ENCODE assay signal across 18 cellular contexts in genomic region chr4:78609580-78609979, GRCh38.
"Had no signal": no experiment of that assay in that cellular context is flagged by ENCODE, and none has a peak within 500 bp of the region (broad histone marks: within the 10 kb centered on the region; RNA-seq: fewer than 3 reads in every experiment).

No MANE protein-coding gene starts in this region.

- H3K4me1 ChIP-seq: right lobe of liver had no signal

- H3K27me3 ChIP-seq: pancreas, right lobe of liver, tibial nerve, upper lobe of left lung had no signal

- H3K4me3 Mint-ChIP-seq: effector memory CD8-positive, alpha-beta T cell; natural killer cell; stimulated activated naive B cell treated with anti-CD40 and anti-IgM and Interleukin-4, amounts not matched to agents 10 μg/mL and 1 μg/mL and 100 μg/mL, for 72 hours; stimulated activated naive CD8-positive, alpha-beta T cell treated with anti-CD3 and anti-CD28 coated beads, Interleukin-15, Interleukin-2, amounts not matched to agents 100 ng/mL and 50 ng/mL, for 24 hours had no signal

- H3K36me3 Mint-ChIP-seq: natural killer cell; stimulated activated naive B cell treated with anti-CD40 and anti-IgM and Interleukin-4, amounts not matched to agents 10 μg/mL and 1 μg/mL and 100 μg/mL, for 72 hours had no signal

- DNase-seq: dermis blood vessel endothelial cell; effector memory CD8-positive, alpha-beta T cell; hypothalamus; left ventricle myocardium superior; lower lobe of right lung; natural killer cell; pancreas; right lobe of liver; small intestine; stimulated activated CD4-positive, alpha-beta T cell treated with anti-CD3 and anti-CD28 coated beads, Interleukin-15, amount 100 ng/mL, for 24 hours; stimulated activated CD4-positive, alpha-beta T cell treated with anti-CD3 and anti-CD28 coated beads, Interleukin-2, amount 100 ng/mL, for 48 hours; stimulated activated naive B cell treated with anti-CD40 and anti-IgM and Interleukin-4, amounts not matched to agents 10 μg/mL and 1 μg/mL and 100 μg/mL, for 72 hours; upper lobe of left lung had no signal

- H3K9me3 ChIP-seq: lower lobe of right lung, pancreas, right lobe of liver, thoracic aorta, tibial nerve, upper lobe of left lung had no signal

- H3K27me3 Mint-ChIP-seq: effector memory CD8-positive, alpha-beta T cell; progenitor cell of endocrine pancreas; stimulated activated naive B cell treated with anti-CD40 and anti-IgM and Interleukin-4, amounts not matched to agents 10 μg/mL and 1 μg/mL and 100 μg/mL, for 72 hours; stimulated activated naive CD8-positive, alpha-beta T cell treated with anti-CD3 and anti-CD28 coated beads, Interleukin-15, Interleukin-2, amounts not matched to agents 100 ng/mL and 50 ng/mL, for 24 hours had no signal

- H3K36me3 ChIP-seq: pancreas, right lobe of liver, thoracic aorta had no signal

- H3K9me3 Mint-ChIP-seq: effector memory CD8-positive, alpha-beta T cell; natural killer cell; stimulated activated naive B cell treated with anti-CD40 and anti-IgM and Interleukin-4, amounts not matched to agents 10 μg/mL and 1 μg/mL and 100 μg/mL, for 72 hours; stimulated activated naive CD8-positive, alpha-beta T cell treated with anti-CD3 and anti-CD28 coated beads, Interleukin-15, Interleukin-2, amounts not matched to agents 100 ng/mL and 50 ng/mL, for 24 hours had no signal

- H3K27ac Mint-ChIP-seq: effector memory CD8-positive, alpha-beta T cell; natural killer cell; progenitor cell of endocrine pancreas; stimulated activated naive B cell treated with anti-CD40 and anti-IgM and Interleukin-4, amounts not matched to agents 10 μg/mL and 1 μg/mL and 100 μg/mL, for 72 hours; stimulated activated naive CD8-positive, alpha-beta T cell treated with anti-CD3 and anti-CD28 coated beads, Interleukin-15, Interleukin-2, amounts not matched to agents 100 ng/mL and 50 ng/mL, for 24 hours had no signal

- H3K27ac ChIP-seq: coronary artery, lower lobe of right lung, pancreas, right lobe of liver, thoracic aorta, upper lobe of left lung had no signal

- ATAC-seq: effector memory CD8-positive, alpha-beta T cell; left ventricle myocardium superior; lower lobe of right lung; natural killer cell; pancreas; right lobe of liver; stimulated activated naive B cell treated with anti-CD40 and anti-IgM and Interleukin-4, amounts not matched to agents 10 μg/mL and 1 μg/mL and 100 μg/mL, for 72 hours had no signal

- H3K4me3 ChIP-seq: coronary artery, lower lobe of right lung, pancreas, right lobe of liver, thoracic aorta, tibial nerve, upper lobe of left lung had no signal
